In genomic region chr4:76495166-76495565, GRCh38 we compare ENCODE assay signal across 33 cellular contexts.
"Had no signal": no experiment of that assay in that cellular context is flagged by ENCODE, and none has a peak within 500 bp of the region (broad histone marks: within the 10 kb centered on the region; RNA-seq: fewer than 3 reads in every experiment).

No MANE protein-coding gene starts in this region.

- H3K4me3 Mint-ChIP-seq: activated CD4-positive, alpha-beta T cell treated with anti-CD3 and anti-CD28 coated beads for 36 hours; activated CD4-positive, alpha-beta T cell treated with anti-CD3 and anti-CD28 coated beads, Interleukin-2, amount 10 ng/mL, durations not matched to agents 7 days and 5 days; activated CD8-positive, alpha-beta T cell treated with anti-CD3 and anti-CD28 coated beads, Interleukin-2, amount 10 ng/mL, durations not matched to agents 7 days and 5 days; activated naive CD8-positive, alpha-beta T cell treated with anti-CD3 and anti-CD28 coated beads for 36 hours; activated T-cell treated with anti-CD3 and anti-CD28 coated beads, Interleukin-2, amount 50 U/mL, for 4 hours; central memory CD8-positive, alpha-beta T cell; T-helper 1 cell treated with Interleukin-12 subunit alpha and Interleukin-12 subunit beta and Interleukin-4 antibody, amounts not matched to agents 30 μg/mL and 1 μg/mL, for 36 hours; T-helper 2 cell treated with Interferon-gamma antibody and Interleukin-4, amounts not matched to agents 5 μg/mL and 100 μg/mL, for 36 hours; WTC11 had no signal

- ATAC-seq: activated CD4-positive, alpha-beta T cell treated with anti-CD3 and anti-CD28 coated beads for 36 hours; activated CD4-positive, CD25-positive, alpha-beta regulatory T cell treated with anti-CD3 and anti-CD28 coated beads, Interleukin-2, amount 50 U/mL, for 24 hours; activated CD8-positive, alpha-beta T cell treated with anti-CD3 and anti-CD28 coated beads, Interleukin-2, amount 10 ng/mL, durations not matched to agents 7 days and 5 days; activated T-cell treated with anti-CD3 and anti-CD28 coated beads, Interleukin-2, amount 50 U/mL, for 4 hours; PC-3; WTC11 had no signal

- H3K4me2 ChIP-seq: SK-N-SH had no signal

- H3K27ac ChIP-seq: ascending aorta, cardiac muscle cell, Peyer's patch, SJSA1 had no signal

- H3K9ac ChIP-seq: SK-N-SH had no signal

- DNase-seq: activated CD4-positive, alpha-beta T cell treated with anti-CD3 and anti-CD28 coated beads for 36 hours; activated CD4-positive, alpha-beta T cell treated with anti-CD3 and anti-CD28 coated beads, Interleukin-2, amount 10 ng/mL, durations not matched to agents 7 days and 5 days; activated CD4-positive, alpha-beta T cell treated with anti-CD3 and anti-CD28 coated beads, Interleukin-2, amount 50 U/mL, for 48 hours; activated CD8-positive, alpha-beta memory T cell treated with anti-CD3 and anti-CD28 coated beads, Interleukin-2, amount 50 U/mL, for 4 hours; activated CD8-positive, alpha-beta T cell treated with anti-CD3 and anti-CD28 coated beads, Interleukin-2, amount 10 ng/mL, durations not matched to agents 7 days and 5 days; activated effector memory CD4-positive, alpha-beta T cell treated with Interleukin-2 at 50 U/mL for 16 hours; activated naive CD4-positive, alpha-beta T cell treated with anti-CD3 and anti-CD28 coated beads, Interleukin-2, amount 50 U/mL, for 16 hours; activated naive CD8-positive, alpha-beta T cell treated with anti-CD3 and anti-CD28 coated beads for 36 hours; activated T-cell treated with anti-CD3 and anti-CD28 coated beads for 4 hours; activated T-cell treated with anti-CD3 and anti-CD28 coated beads, Interleukin-2, amount 50 U/mL, for 4 hours; amygdala; Karpas-422; NCI-H1048; NCI-H1105 treated with DMSO at 0.1 percent for 48 hours; NCI-H1436; NCI-H1930; NCI-H2081 treated with DMSO at 0.1 percent for 48 hours; NCI-H345; NCI-H524 treated with DMSO at 0.1 percent for 48 hours; NK-92 treated with Interleukin-12 subunit alpha and Interleukin-12 subunit beta, amount 100 ng/mL, for 24 hours; PC-3; Peyer's patch; RPMI8226; SHP77 treated with DMSO at 0.1 percent for 48 hours; SK-N-SH had no signal

- H3K27me3 ChIP-seq: ascending aorta, cardiac muscle cell, Peyer's patch, SJSA1 had no signal

- H3K36me3 ChIP-seq: ascending aorta, cardiac muscle cell, Peyer's patch, SJSA1 had no signal

- H3K4me3 ChIP-seq: ascending aorta, cardiac muscle cell, Peyer's patch, SJSA1 had no signal

- H3K9me3 ChIP-seq: ascending aorta, Peyer's patch, SJSA1, SK-N-SH had no signal

- H3K36me3 Mint-ChIP-seq: activated naive CD8-positive, alpha-beta T cell treated with anti-CD3 and anti-CD28 coated beads for 36 hours; WTC11 had no signal

- H3K9me3 Mint-ChIP-seq: activated CD4-positive, alpha-beta T cell treated with anti-CD3 and anti-CD28 coated beads, Interleukin-2, amount 10 ng/mL, durations not matched to agents 7 days and 5 days; activated naive CD8-positive, alpha-beta T cell treated with anti-CD3 and anti-CD28 coated beads for 36 hours; activated T-cell treated with anti-CD3 and anti-CD28 coated beads, Interleukin-2, amount 50 U/mL, for 4 hours; central memory CD8-positive, alpha-beta T cell; T-helper 1 cell treated with Interleukin-12 subunit alpha and Interleukin-12 subunit beta and Interleukin-4 antibody, amounts not matched to agents 30 μg/mL and 1 μg/mL, for 36 hours; T-helper 2 cell treated with Interferon-gamma antibody and Interleukin-4, amounts not matched to agents 5 μg/mL and 100 μg/mL, for 36 hours; WTC11 had no signal

- H3K4me1 Mint-ChIP-seq: activated CD4-positive, alpha-beta T cell treated with anti-CD3 and anti-CD28 coated beads for 36 hours; activated CD4-positive, alpha-beta T cell treated with anti-CD3 and anti-CD28 coated beads, Interleukin-2, amount 10 ng/mL, durations not matched to agents 7 days and 5 days; activated naive CD8-positive, alpha-beta T cell treated with anti-CD3 and anti-CD28 coated beads for 36 hours; central memory CD8-positive, alpha-beta T cell; WTC11 had no signal

- H3K27ac Mint-ChIP-seq: activated CD4-positive, alpha-beta T cell treated with anti-CD3 and anti-CD28 coated beads for 36 hours; activated CD4-positive, alpha-beta T cell treated with anti-CD3 and anti-CD28 coated beads, Interleukin-2, amount 10 ng/mL, durations not matched to agents 7 days and 5 days; activated CD8-positive, alpha-beta T cell treated with anti-CD3 and anti-CD28 coated beads, Interleukin-2, amount 10 ng/mL, durations not matched to agents 7 days and 5 days; activated naive CD8-positive, alpha-beta T cell treated with anti-CD3 and anti-CD28 coated beads for 36 hours; T-helper 1 cell treated with Interleukin-12 subunit alpha and Interleukin-12 subunit beta and Interleukin-4 antibody, amounts not matched to agents 30 μg/mL and 1 μg/mL, for 36 hours; T-helper 2 cell treated with Interferon-gamma antibody and Interleukin-4, amounts not matched to agents 5 μg/mL and 100 μg/mL, for 36 hours; WTC11 had no signal

- H3K4me1 ChIP-seq: ascending aorta, Peyer's patch, SJSA1 had no signal

- H3K27me3 Mint-ChIP-seq: activated naive CD8-positive, alpha-beta T cell treated with anti-CD3 and anti-CD28 coated beads for 36 hours had no signal
